ENCODE assay signal across 20 cellular contexts in genomic region chr12:13701502-13701901, GRCh38.
A peak's percentile ranks its signal among the peaks of the same experiment; 100 is the strongest.
DNase-seq lines count a peak whose midpoint lies in the region; ATAC-seq and TF ChIP-seq lines count a peak whose summit lies in the region.
"Had no signal": no experiment of that assay in that cellular context is flagged by ENCODE, and none has a peak within 500 bp of the region (broad histone marks: within the 10 kb centered on the region; RNA-seq: fewer than 3 reads in every experiment).

No MANE protein-coding gene starts in this region.

- CTCF ChIA-PET in WTC11 (lab: Charles Lee): interaction anchor here (0.6 kb wide), 1 partner anchor 439 kb away, joined by 5 read pairs; no protein-coding TSS in a partner anchor

- DNase-seq in ELF-1 (ENCODE audit: low read depth, low spot score) (peak; percentile 2), NT2/D1 (ENCODE audit: low read depth, low spot score) (peak; percentile 84), WTC11 (ENCODE audit: low spot score) (no peak), nephron progenitor cell (no peak), dorsolateral prefrontal cortex (no peak), tibial nerve (ENCODE audit: low spot score in 2 of 2) (no peak), KG1 (lab: John Stamatoyannopoulos, UW) (no peak)
- DNase-seq: AML-193; Caco-2; Calu3; CD4-positive, alpha-beta T cell; CD8-positive, alpha-beta T cell; DMS79 treated with DMSO at 0.1 percent for 48 hours; GDM1 had no signal

- H3K36me3 Mint-ChIP-seq in WTC11 (no peaks in the 10 kb centered on the region), nephron progenitor cell (ENCODE audit: low read depth) (no peaks in the 10 kb centered on the region)
- H3K36me3 Mint-ChIP-seq: CD8-positive, alpha-beta T cell had no signal

- H3K9me3 Mint-ChIP-seq in WTC11 (no peaks in the 10 kb centered on the region), nephron progenitor cell (no peaks in the 10 kb centered on the region)
- H3K9me3 Mint-ChIP-seq: CD4-positive, alpha-beta T cell; CD8-positive, alpha-beta T cell had no signal

- H3K4me1 ChIP-seq in NT2/D1 (ENCODE audit: insufficient read depth, insufficient read length): peaks cover 3% of the 10 kb centered on the region
- no peaks in the 10 kb centered on the region for H3K4me1 ChIP-seq in tibial nerve
- H3K4me1 ChIP-seq: A549; BLaER1 treated with 17β-estradiol and CSF1 and Interleukin-3, amounts not matched to agents 10 nM and 100 nM; Caco-2 had no signal

- H3K4me3 ChIP-seq in NT2/D1 (ENCODE audit: insufficient read length, low read depth): no peak overlapping the region
- no peak overlapping the region for H3K4me3 ChIP-seq in dorsolateral prefrontal cortex
- H3K4me3 ChIP-seq in tibial nerve: no peak overlapping the region
- H3K4me3 ChIP-seq: A549; BLaER1 treated with 17β-estradiol and CSF1 and Interleukin-3, amounts not matched to agents 10 nM and 100 nM; GM12878 had no signal

- TF ChIP-seq POLR2A in tibial nerve (IDR thresholded peaks at IDR 0.05): no peak

- peak; percentile 58 for ATAC-seq in WTC11
- ATAC-seq: A549; CD8-positive, alpha-beta T cell; GM12878 had no signal

- H3K9me3 ChIP-seq in NT2/D1 (ENCODE audit: insufficient read depth, low read length) (no peaks in the 10 kb centered on the region), tibial nerve (no peaks in the 10 kb centered on the region)
- H3K9me3 ChIP-seq: A549; BLaER1 treated with 17β-estradiol and CSF1 and Interleukin-3, amounts not matched to agents 10 nM and 100 nM; Caco-2 had no signal

- H3K4me3 Mint-ChIP-seq in WTC11 (no peak overlapping the region), nephron progenitor cell (no peak overlapping the region)
- H3K4me3 Mint-ChIP-seq: B cell; CD4-positive, alpha-beta T cell; CD8-positive, alpha-beta T cell had no signal

- POLR2A ChIA-PET in WTC11 (lab: Charles Lee): no interaction called here

- no peak overlapping the region for H3K27ac ChIP-seq in dorsolateral prefrontal cortex
- H3K27ac ChIP-seq in tibial nerve: no peak overlapping the region
- H3K27ac ChIP-seq: 22Rv1; A549; BLaER1 treated with 17β-estradiol and CSF1 and Interleukin-3, amounts not matched to agents 10 nM and 100 nM; C4-2B had no signal

- H3K27me3 Mint-ChIP-seq in WTC11 (ENCODE audit: low read depth): no peaks in the 10 kb centered on the region; the same call in 1 of the 2 replicates
- peaks cover 7% of the 10 kb centered on the region for H3K27me3 Mint-ChIP-seq in nephron progenitor cell (ENCODE audit: low read depth, poor library complexity)

- no peaks in the 10 kb centered on the region for H3K36me3 ChIP-seq in NT2/D1 (ENCODE audit: insufficient read depth, insufficient read length, low read length)
- H3K36me3 ChIP-seq in tibial nerve: no peaks in the 10 kb centered on the region
- H3K36me3 ChIP-seq: BLaER1 treated with 17β-estradiol and CSF1 and Interleukin-3, amounts not matched to agents 10 nM and 100 nM had no signal

- H3K4me1 Mint-ChIP-seq in WTC11 (peaks cover 20% of the 10 kb centered on the region), nephron progenitor cell (no peaks in the 10 kb centered on the region)
- H3K4me1 Mint-ChIP-seq: B cell had no signal

- intact Hi-C loops in dorsolateral prefrontal cortex (cut with DNase I): no loop called here

- H3K27ac Mint-ChIP-seq in WTC11 (no peak overlapping the region), nephron progenitor cell (peak overlapping the region; percentile 26)
- H3K27ac Mint-ChIP-seq: B cell; CD4-positive, alpha-beta T cell; CD8-positive, alpha-beta T cell had no signal

- H3K9ac ChIP-seq in NT2/D1 (ENCODE audit: insufficient read length, low read depth): no peak overlapping the region
- H3K9ac ChIP-seq: BLaER1 treated with 17β-estradiol and CSF1 and Interleukin-3, amounts not matched to agents 10 nM and 100 nM had no signal

- H3K27me3 ChIP-seq in NT2/D1 (ENCODE audit: insufficient read depth, insufficient read length): no peaks in the 10 kb centered on the region
- H3K27me3 ChIP-seq in dorsolateral prefrontal cortex: peaks cover 0 to 4% (median 0%) of the 10 kb centered on the region in 45 donors
- no peaks in the 10 kb centered on the region for H3K27me3 ChIP-seq in tibial nerve
- H3K27me3 ChIP-seq: BLaER1 treated with 17β-estradiol and CSF1 and Interleukin-3, amounts not matched to agents 10 nM and 100 nM had no signal

- TF ChIP-seq CTCF in WTC11 (IDR thresholded peaks at IDR 0.05): no peak
- TF ChIP-seq CTCF in nephron progenitor cell (IDR thresholded peaks at IDR 0.05): no peak
- no peak for TF ChIP-seq CTCF in dorsolateral prefrontal cortex (IDR thresholded peaks at IDR 0.05 in 54 of 56, conservative IDR thresholded peaks at IDR 0.05 in 2 of 56; ENCODE audit: low read depth in 1 of 56, partially characterized antibody in 56 of 56)
- no peak for TF ChIP-seq CTCF in tibial nerve (IDR thresholded peaks at IDR 0.05)

- TF ChIP-seq EP300 in tibial nerve (IDR thresholded peaks at IDR 0.05): no peak

TF ChIP-seq in WTC11, 78 proteins besides CTCF, POLR2A, EP300 and RAD21:
- TF ChIP-seq CREM (CRISPR knock-in tag; IDR thresholded peaks at IDR 0.05) (no peak), JUN (CRISPR knock-in tag; IDR thresholded peaks at IDR 0.05) (no peak), TEAD4 (CRISPR knock-in tag; IDR thresholded peaks at IDR 0.05) (no peak), MAX (CRISPR knock-in tag; IDR thresholded peaks at IDR 0.05) (no peak), E2F1 (CRISPR knock-in tag; IDR thresholded peaks at IDR 0.05) (no peak), TEAD1 (CRISPR knock-in tag; IDR thresholded peaks at IDR 0.05) (no peak), RELA (CRISPR knock-in tag; IDR thresholded peaks at IDR 0.05; ENCODE audit: borderline replicate concordance) (no peak)

Comparison
In these comparisons a context has a peak if more than half of its experiments do, and no peak if none do; other contexts are left out.
1. DNase-seq: peak in ELF-1 (single experiment) and NT2/D1 (single experiment); none in WTC11 (single experiment), nephron progenitor cell (single experiment), dorsolateral prefrontal cortex (0 of 10), tibial nerve (0 of 2) and KG1 (single experiment).